ENCODE assay signal across 8 cellular contexts in the genomic region with DNA sequence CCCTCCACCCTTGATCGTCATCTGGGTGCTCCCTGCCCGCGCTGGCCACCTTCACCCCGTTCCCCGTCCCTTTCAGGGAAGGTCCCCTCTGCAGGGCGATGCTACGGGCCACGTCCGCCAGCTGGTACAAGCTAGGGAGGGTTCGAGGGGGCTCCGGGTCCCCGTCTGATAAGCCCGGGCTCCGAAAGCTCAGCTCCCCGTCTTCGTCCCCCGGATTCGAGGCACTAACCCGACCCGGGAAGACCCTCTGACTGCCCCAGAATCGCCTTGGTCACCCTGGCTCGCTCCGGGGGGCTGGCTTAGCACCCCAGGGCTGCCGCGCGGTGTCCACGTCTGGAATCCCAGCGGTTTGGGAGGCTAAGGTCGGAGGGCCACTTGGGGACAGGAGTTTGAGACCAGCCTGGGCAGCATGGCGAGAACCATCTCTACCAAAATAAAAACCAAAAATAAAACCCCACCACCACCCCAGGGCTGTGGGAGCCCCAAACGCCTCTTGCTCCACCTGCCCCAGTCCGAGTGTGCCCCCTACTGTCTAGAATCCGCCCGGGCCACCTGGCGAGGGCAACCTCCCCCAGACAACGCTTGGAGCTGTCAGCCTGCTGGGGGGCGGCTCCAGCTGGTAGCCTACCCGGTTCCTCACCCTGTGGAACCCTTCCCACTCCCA. TPM values are rescaled to one million over a fixed set of nuclear protein-coding genes. Genes with fewer than 3 reads are reported as not detected.
A peak's percentile ranks its signal among the peaks of the same experiment; 100 is the strongest.
DNase-seq lines count a peak whose midpoint lies in the region; ATAC-seq and TF ChIP-seq lines count a peak whose summit lies in the region.

No MANE protein-coding gene starts in this region.

- DNase-seq in GM04504 (ENCODE audit: low read depth) (peak; percentile 16), NB4 (ENCODE audit: low read depth) (peak; percentile 72), mesothelial cell of epicardium (ENCODE audit: low spot score in 2 of 2, unreplicated experiment in 2 of 2) (no peak)
- peak; percentile 64 to 68 for DNase-seq in activated CD4-positive, alpha-beta T cell treated with anti-CD3 and anti-CD28 coated beads, Interleukin-2, amount 50 U/mL, for 4 hours
- DNase-seq in effector CD4-positive, alpha-beta T cell, result peak; percentile 66
- peak; percentile 94 for DNase-seq in stimulated activated CD8-positive, alpha-beta memory T cell treated with anti-CD3 and anti-CD28 coated beads, Interleukin-4, amount 100 ng/mL, for 48 hours

- peak overlapping the region; percentile 74 for H3K27ac Mint-ChIP-seq in mesothelial cell of epicardium

- H3K9me3 Mint-ChIP-seq in mesothelial cell of epicardium, result no peaks in the 10 kb centered on the region

- H3K4me3 Mint-ChIP-seq in mesothelial cell of epicardium, result peak overlapping the region; percentile 73

- no peak for TF ChIP-seq POLR2A in NB4 (IDR thresholded peaks at IDR 0.05; ENCODE audit: extremely low read depth, insufficient read length)

- peaks cover 35% of the 10 kb centered on the region for H3K27me3 Mint-ChIP-seq in mesothelial cell of epicardium (ENCODE audit: low read depth)

- TF ChIP-seq CTCF in NB4 (IDR thresholded peaks at IDR 0.05; ENCODE audit: low read depth, low read length) (peak; percentile 65), mesothelial cell of epicardium (IDR thresholded peaks at IDR 0.05; ENCODE audit: unreplicated experiment) (no peak)

- ATAC-seq in HG02571 (IDR thresholded peaks at IDR 0.05; ENCODE audit: unreplicated experiment) (no peak), GM19455 (IDR thresholded peaks at IDR 0.05; ENCODE audit: unreplicated experiment) (no peak)

- H3K4me1 Mint-ChIP-seq in mesothelial cell of epicardium, result peaks cover 9% of the 10 kb centered on the region

- peaks cover 3% of the 10 kb centered on the region for H3K36me3 Mint-ChIP-seq in mesothelial cell of epicardium

- peak overlapping the region; percentile 28 for H3K4me3 ChIP-seq in NB4 (ENCODE audit: low read depth, low read length)

RNA-seq across cellular contexts. Expression of a gene that starts 1.1 kb away (rescaled TPM):
- 12.4 to 13.3 TPM (median 12.4 TPM) in 3 replicates for total RNA-seq in mesothelial cell of epicardium

RNA-seq across cellular contexts. Expression of a gene that starts 15.8 kb away (rescaled TPM):
- total RNA-seq in mesothelial cell of epicardium, result 1.5 to 2.1 TPM (median 1.8 TPM) in 3 replicates

RNA-seq across cellular contexts. Expression of a gene that starts 19.9 kb away (rescaled TPM):
- total RNA-seq in mesothelial cell of epicardium, result 3.4 to 3.8 TPM (median 3.5 TPM) in 3 replicates

RNA-seq across cellular contexts. Expression of a gene that starts 54.9 kb away (rescaled TPM):
- 331 to 354 TPM (median 334 TPM) in 3 replicates for total RNA-seq in mesothelial cell of epicardium

Comparison
In these comparisons a context has a peak if more than half of its experiments do, and no peak if none do; other contexts are left out.
1. DNase-seq: peak in GM04504 (single experiment), NB4 (single experiment), activated CD4-positive, alpha-beta T cell treated with anti-CD3 and anti-CD28 coated beads, Interleukin-2, amount 50 U/mL, for 4 hours (2 of 2), effector CD4-positive, alpha-beta T cell (single experiment) and stimulated activated CD8-positive, alpha-beta memory T cell treated with anti-CD3 and anti-CD28 coated beads, Interleukin-4, amount 100 ng/mL, for 48 hours (single experiment); none in mesothelial cell of epicardium (0 of 2).